In genomic region chrX:45740291-45740690, GRCh38 we compare ENCODE assay signal across 26 cellular contexts.
DNase-seq lines count a peak whose midpoint lies in the region; ATAC-seq, FAIRE-seq and TF ChIP-seq lines count a peak whose summit lies in the region.
"Had no signal": no experiment of that assay in that cellular context is flagged by ENCODE, and none has a peak within 500 bp of the region (broad histone marks: within the 10 kb centered on the region; RNA-seq: fewer than 3 reads in every experiment).

No MANE protein-coding gene starts in this region.

- ATAC-seq in esophagus mucosa (peak; percentile 73), HG02870 (IDR thresholded peaks at IDR 0.05; ENCODE audit: unreplicated experiment) (no peak), HG03378 (IDR thresholded peaks at IDR 0.05; ENCODE audit: unreplicated experiment) (no peak)
- ATAC-seq: A549, GM23338, HepG2, Right ventricle myocardium inferior had no signal

- H3K27me3 ChIP-seq in GM23248 (replicated peaks; ENCODE audit: insufficient read depth), result no peaks in the 10 kb centered on the region
- H3K27me3 ChIP-seq in mesenchymal stem cell (ENCODE audit: control insufficient read depth in 1 of 2, insufficient read depth in 1 of 2, low read length in 2 of 2), result no peaks in the 10 kb centered on the region
- H3K27me3 ChIP-seq: SJCRH30 had no signal

- no peak overlapping the region for H2BK120ac ChIP-seq in mesenchymal stem cell (ENCODE audit: low read depth, low read length)

- in situ Hi-C loops in GM23248 (cut with MboI), result loop anchor here (25.0 kb wide), 1 partner anchor 428 kb away; no protein-coding TSS in a partner anchor

- no peak overlapping the region for H4K8ac ChIP-seq in mesenchymal stem cell (ENCODE audit: low read length)

- H2BK12ac ChIP-seq in mesenchymal stem cell (ENCODE audit: low read length in 2 of 2), result no peak overlapping the region

- H3F3A ChIP-seq in GM23248 (ENCODE audit: insufficient read depth), result peaks cover 65% of the 10 kb centered on the region

- no peak overlapping the region for H3K4me3 ChIP-seq in GM23248
- no peak overlapping the region for H3K4me3 ChIP-seq in mesenchymal stem cell (ENCODE audit: insufficient read depth in 1 of 2, low read depth in 1 of 2, low read length in 2 of 2)
- H3K4me3 ChIP-seq: A549, GM23338, SJCRH30 had no signal

- H2BK15ac ChIP-seq in mesenchymal stem cell (ENCODE audit: low read depth, poor library complexity, severe bottlenecking), result no peak overlapping the region

- H2AFZ ChIP-seq in GM23248, result no peak overlapping the region
- no peak overlapping the region for H2AFZ ChIP-seq in mesenchymal stem cell (ENCODE audit: low read depth, low read length)
- H2AFZ ChIP-seq: GM23338 had no signal

- no peaks in the 10 kb centered on the region for H3K9me3 ChIP-seq in GM23248 (ENCODE audit: low read depth)
- no peaks in the 10 kb centered on the region for H3K9me3 ChIP-seq in mesenchymal stem cell (ENCODE audit: control insufficient read depth, low read length)
- H3K9me3 ChIP-seq: A549, SJCRH30 had no signal

- no peak overlapping the region for H3K4ac ChIP-seq in mesenchymal stem cell (ENCODE audit: low read depth in 1 of 2, low read length in 2 of 2)

- H3K27ac ChIP-seq in GM23248, result 0 out of 2 replicates have a peak overlapping the region, but pooled peaks have one; percentile 30
- no peak overlapping the region for H3K27ac ChIP-seq in mesenchymal stem cell (ENCODE audit: low read length, poor library complexity, severe bottlenecking)
- H3K27ac ChIP-seq: A549, SJCRH30 had no signal

- H3K4me1 ChIP-seq in GM23248 (ENCODE audit: insufficient read depth) (peaks cover 18% of the 10 kb centered on the region), mesenchymal stem cell (ENCODE audit: control insufficient read depth, insufficient read depth, low read depth, low read length) (no peaks in the 10 kb centered on the region)
- H3K4me1 ChIP-seq: SJCRH30 had no signal

- no peak overlapping the region for H3K23ac ChIP-seq in mesenchymal stem cell (ENCODE audit: low read length in 2 of 2)

- H3K14ac ChIP-seq in mesenchymal stem cell (ENCODE audit: low read length in 2 of 2), result no peak overlapping the region

- no peak overlapping the region for H3K18ac ChIP-seq in mesenchymal stem cell (ENCODE audit: low read depth in 1 of 2, low read length in 2 of 2)

- DNase-seq in GM23248, result no peak
- DNase-seq in LHCN-M2 (ENCODE audit: low read depth), result peak; percentile 16
- DNase-seq in mesenchymal stem cell, result no peak
- DNase-seq in H54 (ENCODE audit: insufficient read length, low spot score), result no peak
- DNase-seq: C1 segment of cervical spinal cord; CD4-positive, alpha-beta memory T cell; COR-L47; DMS53; HCEC 1CT; Karpas-422; MV-4-11; NCI-H1105; NCI-H1436 treated with DMSO at 0.1 percent for 48 hours; NCI-H1930; NCI-H2107; NCI-H446; NCI-H524 treated with DMSO at 0.1 percent for 48 hours; NCI-H774; SJCRH30 had no signal

- H3K36me3 ChIP-seq in GM23248 (ENCODE audit: low read depth), result peaks cover 13% of the 10 kb centered on the region
- peaks cover 5 to 17% of the 10 kb centered on the region in 2 experiments for H3K36me3 ChIP-seq in mesenchymal stem cell (ENCODE audit: control insufficient read depth in 1 of 2, insufficient read depth in 2 of 2, low read depth in 1 of 2, low read length in 2 of 2)
- H3K36me3 ChIP-seq: SJCRH30 had no signal

- TF ChIP-seq POLR2A in H54 (IDR thresholded peaks at IDR 0.05; ENCODE audit: low read depth, low read length), result no peak

- H2AK5ac ChIP-seq in mesenchymal stem cell (ENCODE audit: low read length, severe bottlenecking), result no peak overlapping the region

- H4K91ac ChIP-seq in mesenchymal stem cell (ENCODE audit: low read length), result no peak overlapping the region

- FAIRE-seq in H54 (lab: Jason Lieb, UNC), result no peak
- FAIRE-seq: A549, HepG2 had no signal

- H3K4me2 ChIP-seq in GM23248 (ENCODE audit: unreplicated experiment), result no peak overlapping the region
- no peak overlapping the region for H3K4me2 ChIP-seq in mesenchymal stem cell (ENCODE audit: low read length, poor library complexity, severe bottlenecking)
- H3K4me2 ChIP-seq: A549, GM23338 had no signal

- no peaks in the 10 kb centered on the region for H3K79me1 ChIP-seq in mesenchymal stem cell (replicated peaks; ENCODE audit: low read length, poor library complexity, severe bottlenecking)

- H3K9ac ChIP-seq in GM23248 (no peak overlapping the region), mesenchymal stem cell (ENCODE audit: low read length) (peak overlapping the region; percentile 19)

- peaks cover 5% of the 10 kb centered on the region for H3K79me2 ChIP-seq in GM23248 (ENCODE audit: insufficient read depth)

- 32 to 35% methylated on average over 3 of the region's 3 CpGs for WGBS in GM23248 (ENCODE audit: low coverage in 1 of 2, low lambda C conversion rate in 2 of 2, missing lambda C conversion rate in 2 of 2), 2 experiments
- WGBS in mesenchymal stem cell, result no CpG with 5 or more reads among the region's 3 CpGs

- H3K9me2 ChIP-seq in GM23248 (ENCODE audit: insufficient read depth), result no peaks in the 10 kb centered on the region

- no peaks in the 10 kb centered on the region for H4K20me1 ChIP-seq in GM23248 (ENCODE audit: insufficient read depth)

- H2BK5ac ChIP-seq in mesenchymal stem cell (ENCODE audit: low read depth, low read length, poor library complexity, severe bottlenecking), result no peak overlapping the region
